In the genomic region with DNA sequence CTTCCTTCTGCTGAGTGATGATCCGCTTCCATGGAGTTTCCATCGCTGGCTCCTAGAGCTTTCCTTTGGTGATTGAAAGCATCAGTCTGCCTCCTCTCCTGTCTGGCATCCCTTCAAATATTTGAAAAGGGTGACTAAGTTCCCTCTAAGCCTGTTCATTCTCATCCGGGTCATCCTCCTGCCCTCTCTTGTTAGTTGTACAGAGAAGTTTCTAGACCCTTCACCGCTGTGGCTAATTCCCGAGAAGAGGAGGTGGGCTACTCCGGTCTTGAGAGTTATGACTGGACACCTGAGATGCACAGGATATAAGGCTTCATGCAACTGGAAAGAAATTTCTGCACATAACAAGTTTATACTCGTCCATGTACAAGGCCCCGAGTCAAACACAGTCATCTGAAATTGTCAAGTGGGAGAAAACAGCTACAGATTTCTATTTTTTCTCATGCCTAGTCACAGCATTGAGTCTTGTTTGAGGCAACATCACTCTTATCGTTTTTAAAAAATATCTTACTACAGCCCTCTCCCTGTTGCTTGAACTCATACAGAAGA, we compare ENCODE assay signal across 19 cellular contexts.
DNase-seq lines count a peak whose midpoint lies in the region; ATAC-seq, FAIRE-seq and TF ChIP-seq lines count a peak whose summit lies in the region.
"Had no signal": no experiment of that assay in that cellular context is flagged by ENCODE, and none has a peak within 500 bp of the region (broad histone marks: within the 10 kb centered on the region; RNA-seq: fewer than 3 reads in every experiment).

No MANE protein-coding gene starts in this region.

- H3K27me3 ChIP-seq in BLaER1 = no peaks in the 10 kb centered on the region
- no peaks in the 10 kb centered on the region for H3K27me3 ChIP-seq in IMR-90 (ENCODE audit: control insufficient read depth, insufficient read depth, low read length)
- H3K27me3 ChIP-seq in bronchial epithelial cell (ENCODE audit: control insufficient read depth, insufficient read depth, low read length) = no peaks in the 10 kb centered on the region
- H3K27me3 ChIP-seq in mesenchymal stem cell (ENCODE audit: control insufficient read depth in 1 of 2, insufficient read depth in 1 of 2, low read length in 2 of 2) = no peaks in the 10 kb centered on the region
- no peaks in the 10 kb centered on the region for H3K27me3 ChIP-seq in upper lobe of right lung

- intact Hi-C loops in IMR-90 (cut with micrococcal nuclease) (no loop called here), upper lobe of right lung (cut with DNase I) (no loop called here)

- H3K9ac ChIP-seq in BLaER1 (no peak overlapping the region), IMR-90 (ENCODE audit: low read depth, low read length) (no peak overlapping the region), mesenchymal stem cell (ENCODE audit: low read length) (no peak overlapping the region)

- H3K4ac ChIP-seq in IMR-90 (ENCODE audit: low read depth, low read length) (no peak overlapping the region), mesenchymal stem cell (ENCODE audit: low read depth in 1 of 2, low read length in 2 of 2) (no peak overlapping the region)

- POLR2A ChIA-PET in IMR-90 (lab: Charles Lee; ENCODE audit: unreplicated experiment) = no interaction called here

- no peak overlapping the region for H4K8ac ChIP-seq in IMR-90 (ENCODE audit: low read depth in 2 of 2, low read length in 2 of 2)
- H4K8ac ChIP-seq in mesenchymal stem cell (ENCODE audit: low read length) = no peak overlapping the region

- no peak overlapping the region for H4K5ac ChIP-seq in IMR-90 (ENCODE audit: low read depth, low read length)

- H4K91ac ChIP-seq in IMR-90 (ENCODE audit: insufficient read depth, low read depth, low read length) (no peak overlapping the region), mesenchymal stem cell (ENCODE audit: low read length) (no peak overlapping the region)

- H2BK15ac ChIP-seq in IMR-90 (ENCODE audit: low read depth, low read length) = peak overlapping the region; percentile 65; the same call in 2 of the 3 replicates
- no peak overlapping the region for H2BK15ac ChIP-seq in mesenchymal stem cell (ENCODE audit: low read depth, poor library complexity, severe bottlenecking)

- no peak overlapping the region for H3K14ac ChIP-seq in IMR-90 (replicated peaks; ENCODE audit: low read depth, low read length)
- no peak overlapping the region for H3K14ac ChIP-seq in mesenchymal stem cell (ENCODE audit: low read length in 2 of 2)

- H3K18ac ChIP-seq in IMR-90 (ENCODE audit: low read depth, low read length) (no peak overlapping the region), mesenchymal stem cell (ENCODE audit: low read depth in 1 of 2, low read length in 2 of 2) (no peak overlapping the region)

- CTCF ChIA-PET in IMR-90 (lab: Yijun Ruan, JAX) = no interaction called here

- DNase-seq in IMR-90 = peak; percentile 17
- DNase-seq in bronchial epithelial cell (ENCODE audit: low read depth) = peak; percentile 87
- DNase-seq in mesenchymal stem cell = no peak
- no peak for DNase-seq in upper lobe of right lung
- DNase-seq in HuH-7.5 (ENCODE audit: low spot score) = no peak
- no peak for DNase-seq in T-helper 1 cell
- DNase-seq in hippocampal formation (lab: John Stamatoyannopoulos, UW) = no peak
- DNase-seq: C1 segment of cervical spinal cord; CD8-positive, alpha-beta memory T cell; DMS79; NCI-H1105 treated with DMSO at 0.1 percent for 48 hours; NCI-H1694 treated with DMSO at 0.1 percent for 48 hours; NCI-H774; OCI-M1; SHP77 had no signal

- H3K79me1 ChIP-seq in IMR-90 (ENCODE audit: low read depth in 1 of 2, low read length in 2 of 2) = 0 out of 4 replicates have a peak, but pooled peaks cover 0 to 3% of the 10 kb centered on the region in 2 experiments
- peaks cover 4% of the 10 kb centered on the region for H3K79me1 ChIP-seq in mesenchymal stem cell (replicated peaks; ENCODE audit: low read length, poor library complexity, severe bottlenecking)

- in situ Hi-C loops in IMR-90 (cut with MboI; ENCODE audit: low sequenced_read_pairs) = no loop called here

- H3K36me3 ChIP-seq in BLaER1 (no peaks in the 10 kb centered on the region), IMR-90 (ENCODE audit: control insufficient read depth, insufficient read depth, low read length) (no peaks in the 10 kb centered on the region), bronchial epithelial cell (ENCODE audit: control insufficient read depth, insufficient read depth, low read length) (no peaks in the 10 kb centered on the region), mesenchymal stem cell (ENCODE audit: control insufficient read depth in 1 of 2, insufficient read depth in 2 of 2, low read depth in 1 of 2, low read length in 2 of 2) (no peaks in the 10 kb centered on the region), upper lobe of right lung (no peaks in the 10 kb centered on the region)

- H2BK120ac ChIP-seq in IMR-90 (ENCODE audit: low read depth, low read length) (no peak overlapping the region), mesenchymal stem cell (ENCODE audit: low read depth, low read length) (no peak overlapping the region)

- TF ChIP-seq RAD21 in IMR-90 (IDR thresholded peaks at IDR 0.05; ENCODE audit: low read length) = no peak

- H3K9me1 ChIP-seq in IMR-90 (ENCODE audit: insufficient read depth, low read length) = peaks cover 8% of the 10 kb centered on the region

- FAIRE-seq in bronchial epithelial cell (lab: Jason Lieb, UNC) = no peak
- FAIRE-seq: GM12892, GM18507 had no signal

- TF ChIP-seq CTCF in IMR-90 (conservative IDR thresholded peaks at IDR 0.05; ENCODE audit: low read depth, low read length) = no peak
- no peak for TF ChIP-seq CTCF in bronchial epithelial cell (IDR thresholded peaks at IDR 0.05; ENCODE audit: insufficient read depth, low read length, severe bottlenecking)
- TF ChIP-seq CTCF in upper lobe of right lung (IDR thresholded peaks at IDR 0.05) = no peak

- no peak for TF ChIP-seq POLR2A in IMR-90 (IDR thresholded peaks at IDR 0.05; ENCODE audit: low read depth, low read length)

- H3K4me1 ChIP-seq in BLaER1 (peaks cover 88% of the 10 kb centered on the region), IMR-90 (ENCODE audit: control insufficient read depth, insufficient read depth, low read length) (peaks cover 13% of the 10 kb centered on the region), mesenchymal stem cell (ENCODE audit: control insufficient read depth, insufficient read depth, low read depth, low read length) (peaks cover 31% of the 10 kb centered on the region), upper lobe of right lung (no peaks in the 10 kb centered on the region)

- H2BK5ac ChIP-seq in IMR-90 (ENCODE audit: low read depth, low read length, poor library complexity, severe bottlenecking) (no peak overlapping the region), mesenchymal stem cell (ENCODE audit: low read depth, low read length, poor library complexity, severe bottlenecking) (peak overlapping the region; percentile 5)

- H3K9me3 ChIP-seq in BLaER1 (peaks cover 5% of the 10 kb centered on the region), IMR-90 (ENCODE audit: control insufficient read depth, insufficient read depth, low read length) (no peaks in the 10 kb centered on the region), mesenchymal stem cell (ENCODE audit: control insufficient read depth, low read length) (no peaks in the 10 kb centered on the region), upper lobe of right lung (no peaks in the 10 kb centered on the region)

- H4K20me1 ChIP-seq in BLaER1 = no peaks in the 10 kb centered on the region
- H4K20me1 ChIP-seq in IMR-90 (ENCODE audit: insufficient read depth, low read length) = no peaks in the 10 kb centered on the region

- no peak overlapping the region for H3K23ac ChIP-seq in IMR-90 (ENCODE audit: low read depth, low read length)
- H3K23ac ChIP-seq in mesenchymal stem cell (ENCODE audit: low read length in 2 of 2) = no peak overlapping the region

- H2AFZ ChIP-seq in IMR-90 (replicated peaks; ENCODE audit: low read length, poor library complexity) (no peak overlapping the region), mesenchymal stem cell (ENCODE audit: low read depth, low read length) (no peak overlapping the region)

- H3K27ac ChIP-seq in BLaER1 = no peak overlapping the region
- H3K27ac ChIP-seq in IMR-90 (ENCODE audit: insufficient read depth, low read length) = no peak overlapping the region
- peak overlapping the region; percentile 51 for H3K27ac ChIP-seq in mesenchymal stem cell (ENCODE audit: low read length, poor library complexity, severe bottlenecking)
- no peak overlapping the region for H3K27ac ChIP-seq in upper lobe of right lung
- H3K27ac ChIP-seq: SK-N-MC had no signal

- ATAC-seq in IMR-90 (ENCODE audit: low read depth) (no peak), upper lobe of right lung (no peak)

- 82% methylated on average over 5 of the region's 9 CpGs; no CpG with 5 or more reads in 1 of the 2 experiments for WGBS in IMR-90 (ENCODE audit: extremely low coverage in 2 of 2, insufficient read length in 1 of 2), 2 experiments
- WGBS in mesenchymal stem cell = 94% methylated on average over 9 of the region's 9 CpGs

- dilution Hi-C loops in IMR-90 (cut with HindIII; ENCODE audit: low sequenced_read_pairs, unreplicated experiment) = no loop called here

- 0 out of 2 replicates have a peak overlapping the region, but pooled peaks have one; percentile 71 for H3K4me2 ChIP-seq in BLaER1
- H3K4me2 ChIP-seq in IMR-90 (ENCODE audit: low read depth, low read length) = no peak overlapping the region
- H3K4me2 ChIP-seq in mesenchymal stem cell (ENCODE audit: low read length, poor library complexity, severe bottlenecking) = no peak overlapping the region

- no peak overlapping the region for H2AK5ac ChIP-seq in IMR-90 (ENCODE audit: low read depth, low read length)
- peak overlapping the region; percentile 3 for H2AK5ac ChIP-seq in mesenchymal stem cell (ENCODE audit: low read length, severe bottlenecking)

- no TSS peak for BruUV-seq in IMR-90 (replicated peaks; lab: Mats Ljungman, UMichigan)

- H2BK12ac ChIP-seq in mesenchymal stem cell (ENCODE audit: low read length in 2 of 2) = no peak overlapping the region

- no peak overlapping the region for H3K56ac ChIP-seq in IMR-90 (ENCODE audit: extremely low read depth, insufficient read depth, low read length)

- no peak overlapping the region for H2AK9ac ChIP-seq in IMR-90 (replicated peaks; ENCODE audit: low read depth, low read length, poor library complexity)

- H3K4me3 ChIP-seq in BLaER1 (no peak overlapping the region), IMR-90 (ENCODE audit: insufficient read depth, low read depth, low read length) (no peak overlapping the region), bronchial epithelial cell (ENCODE audit: low read depth, low read length) (no peak overlapping the region), mesenchymal stem cell (ENCODE audit: insufficient read depth in 1 of 2, low read depth in 1 of 2, low read length in 2 of 2) (no peak overlapping the region), upper lobe of right lung (no peak overlapping the region)
- H3K4me3 ChIP-seq: SK-N-MC had no signal

- H2BK20ac ChIP-seq in IMR-90 (ENCODE audit: low read depth, low read length) = peak overlapping the region; percentile 16; the same call in 1 of the 2 replicates

TF ChIP-seq in IMR-90, 13 proteins besides CTCF, POLR2A, EP300 and RAD21 (continues in another document):
- TF ChIP-seq NFE2L2 (IDR thresholded peaks at IDR 0.05; ENCODE audit: low read depth, low read length) = no peak
- no peak for TF ChIP-seq CEBPB (IDR thresholded peaks at IDR 0.05; ENCODE audit: low read depth, low read length)
- no peak for TF ChIP-seq RFX5 (IDR thresholded peaks at IDR 0.05; ENCODE audit: low read depth, low read length)
- TF ChIP-seq MAZ (IDR thresholded peaks at IDR 0.05; ENCODE audit: borderline replicate concordance, low read depth, low read length) = no peak

Comparison
In these comparisons a context has a peak if more than half of its experiments do, and no peak if none do; other contexts are left out.
1. DNase-seq: peak in IMR-90 (single experiment) and bronchial epithelial cell (single experiment); none in mesenchymal stem cell (single experiment), upper lobe of right lung (single experiment), HuH-7.5 (single experiment), T-helper 1 cell (0 of 5) and hippocampal formation (0 of 2).